ENCODE assay signal across 13 cellular contexts in the genomic region with DNA sequence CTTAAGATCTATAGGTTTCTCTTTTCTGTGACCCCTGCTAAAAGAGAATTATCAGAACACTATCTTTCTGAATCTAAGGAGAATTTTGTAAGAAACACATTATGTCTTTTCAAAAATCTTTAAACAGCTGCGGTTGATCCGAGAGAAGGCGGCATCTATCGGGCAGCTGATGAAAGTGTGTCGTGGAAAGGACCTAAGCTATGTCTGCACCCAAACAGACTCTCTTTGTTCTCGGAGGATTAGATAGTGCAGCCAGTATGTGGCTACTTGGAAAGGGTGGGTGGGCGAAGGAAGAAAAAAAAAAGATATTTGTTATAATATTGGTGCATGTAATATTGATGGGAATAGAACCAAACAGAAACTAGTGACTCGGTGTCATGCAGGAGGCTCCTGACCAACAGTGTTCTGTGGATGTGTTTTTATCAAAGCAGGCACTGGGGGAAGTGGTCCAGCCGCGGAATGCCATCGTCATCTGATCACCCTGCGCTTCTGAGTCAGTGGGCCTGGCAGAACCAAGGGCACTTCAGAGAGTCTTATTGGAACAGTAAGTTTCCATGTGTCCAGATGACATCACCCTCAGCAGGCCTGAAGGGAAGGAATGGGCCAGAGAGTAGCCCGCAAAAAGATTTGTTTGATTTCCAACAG.
DNase-seq lines count a peak whose midpoint lies in the region; ATAC-seq and TF ChIP-seq lines count a peak whose summit lies in the region.
"Had no signal": no experiment of that assay in that cellular context is flagged by ENCODE, and none has a peak within 500 bp of the region (broad histone marks: within the 10 kb centered on the region; RNA-seq: fewer than 3 reads in every experiment).

No MANE protein-coding gene starts in this region.

- no peak overlapping the region for H3K9ac ChIP-seq in trophoblast cell (ENCODE audit: low read length)
- H3K9ac ChIP-seq: BLaER1 treated with 17β-estradiol and CSF1 and Interleukin-3, amounts not matched to agents 10 nM and 100 nM had no signal

- no peak overlapping the region for H4K12ac ChIP-seq in trophoblast cell (ENCODE audit: low read depth, low read length)

- H3K79me1 ChIP-seq in trophoblast cell (ENCODE audit: low read length) = no peaks in the 10 kb centered on the region

- H4K8ac ChIP-seq in trophoblast cell (ENCODE audit: low read depth, low read length) = peak overlapping the region; percentile 60

- DNase-seq in AG10803 (ENCODE audit: low read depth) (peak; percentile 87), RPMI7951 (ENCODE audit: low read depth) (peak; percentile 99), fibroblast of villous mesenchyme (ENCODE audit: low read depth) (peak; percentile 62), trophoblast cell (no peak), CD1c-positive myeloid dendritic cell (ENCODE audit: extremely low spot score) (no peak), NCI-H1930 (lab: John Stamatoyannopoulos, UW) (no peak), HCEC 1CT (no peak)
- DNase-seq in activated T-cell treated with anti-CD3 and anti-CD28 coated beads, Interleukin-2, amount 50 U/mL, for 4 hours = no peak
- DNase-seq: NCI-H69, T-helper 17 cell had no signal

- H3K9me3 ChIP-seq in trophoblast cell (ENCODE audit: insufficient read depth, low read depth, low read length) = no peaks in the 10 kb centered on the region

- H2AFZ ChIP-seq in trophoblast cell (ENCODE audit: insufficient read depth, low read length, poor library complexity) = no peak overlapping the region

- H3K14ac ChIP-seq in trophoblast cell (ENCODE audit: low read length) = peak overlapping the region; percentile 1

- peaks cover 0 to 3% of the 10 kb centered on the region in 2 experiments for H3K4me1 ChIP-seq in trophoblast cell (ENCODE audit: control insufficient read depth in 1 of 2, insufficient read depth in 2 of 2, low read length in 2 of 2)

- H3K4me3 ChIP-seq in AG10803 (ENCODE audit: low read length) = peak overlapping the region; percentile 31; the same call in 1 of the 2 replicates
- no peak overlapping the region for H3K4me3 ChIP-seq in fibroblast of villous mesenchyme (ENCODE audit: low read depth, low read length)
- H3K4me3 ChIP-seq in trophoblast cell (ENCODE audit: low read depth, low read length) = no peak overlapping the region
- H3K4me3 ChIP-seq: BLaER1 treated with 17β-estradiol and CSF1 and Interleukin-3, amounts not matched to agents 10 nM and 100 nM; K562 had no signal

- H2AK5ac ChIP-seq in trophoblast cell (ENCODE audit: low read length) = no peak overlapping the region

- no peak overlapping the region for H3K4me2 ChIP-seq in trophoblast cell (ENCODE audit: low read length)
- H3K4me2 ChIP-seq: BLaER1 treated with 17β-estradiol and CSF1 and Interleukin-3, amounts not matched to agents 10 nM and 100 nM had no signal

- no peak for ATAC-seq in activated T-cell treated with anti-CD3 and anti-CD28 coated beads, Interleukin-2, amount 50 U/mL, for 4 hours
- ATAC-seq: K562; natural killer cell treated with Interleukin-12 subunit alpha and Interleukin-12 subunit beta and Interleukin-15 and Interleukin-18, amount 100 ng/mL, for 72 hours; T-helper 17 cell had no signal

- no peak overlapping the region for H3K4me3 Mint-ChIP-seq in activated T-cell treated with anti-CD3 and anti-CD28 coated beads, Interleukin-2, amount 50 U/mL, for 4 hours
- H3K4me3 Mint-ChIP-seq: natural killer cell treated with Interleukin-12 subunit alpha and Interleukin-12 subunit beta and Interleukin-15 and Interleukin-18, amount 100 ng/mL, for 72 hours; T-helper 17 cell had no signal

- no peak overlapping the region for H3K23ac ChIP-seq in trophoblast cell (ENCODE audit: low read length)

- TF ChIP-seq CTCF in AG10803 (conservative IDR thresholded peaks at IDR 0.05; ENCODE audit: low read length) = peak; percentile 36
- TF ChIP-seq CTCF in fibroblast of villous mesenchyme (IDR thresholded peaks at IDR 0.05; ENCODE audit: insufficient read depth, low read depth, low read length) = no peak

- H2BK12ac ChIP-seq in trophoblast cell (ENCODE audit: low read length) = peak overlapping the region; percentile 4

- H2BK5ac ChIP-seq in trophoblast cell (ENCODE audit: low read depth, low read length, poor library complexity) = no peak overlapping the region

- 100% methylated on average over 1 of the region's 13 CpGs for WGBS in trophoblast cell (ENCODE audit: extremely low coverage, insufficient coverage, insufficient read length)

- no peaks in the 10 kb centered on the region for H3K79me2 ChIP-seq in trophoblast cell (ENCODE audit: control insufficient read depth, insufficient read depth, low read length, poor library complexity)

- H3K4me1 Mint-ChIP-seq in activated T-cell treated with anti-CD3 and anti-CD28 coated beads, Interleukin-2, amount 50 U/mL, for 4 hours (ENCODE audit: low read depth) = no peaks in the 10 kb centered on the region

- H3K36me3 ChIP-seq in trophoblast cell (ENCODE audit: control insufficient read depth in 1 of 2, insufficient read depth in 2 of 2, low read length in 2 of 2) = no peaks in the 10 kb centered on the region
- H3K36me3 ChIP-seq: BLaER1 treated with 17β-estradiol and CSF1 and Interleukin-3, amounts not matched to agents 10 nM and 100 nM had no signal

- H3K18ac ChIP-seq in trophoblast cell (ENCODE audit: low read length) = no peak overlapping the region

- H3K36me3 Mint-ChIP-seq in activated T-cell treated with anti-CD3 and anti-CD28 coated beads, Interleukin-2, amount 50 U/mL, for 4 hours (ENCODE audit: insufficient read depth) = no peaks in the 10 kb centered on the region
- H3K36me3 Mint-ChIP-seq: natural killer cell treated with Interleukin-12 subunit alpha and Interleukin-12 subunit beta and Interleukin-15 and Interleukin-18, amount 100 ng/mL, for 72 hours had no signal

- H4K91ac ChIP-seq in trophoblast cell (ENCODE audit: low read depth, low read length) = peak overlapping the region; percentile 62

- no peak overlapping the region for H2BK120ac ChIP-seq in trophoblast cell (ENCODE audit: insufficient read depth, low read length, poor library complexity)

- H3K27me3 Mint-ChIP-seq in activated T-cell treated with anti-CD3 and anti-CD28 coated beads, Interleukin-2, amount 50 U/mL, for 4 hours (ENCODE audit: low read depth) = peaks cover 2% of the 10 kb centered on the region
- H3K27me3 Mint-ChIP-seq: T-helper 17 cell had no signal

- no peak overlapping the region for H3K27ac ChIP-seq in trophoblast cell (ENCODE audit: low read depth, low read length)
- H3K27ac ChIP-seq: BLaER1 treated with 17β-estradiol and CSF1 and Interleukin-3, amounts not matched to agents 10 nM and 100 nM had no signal

- H3K4ac ChIP-seq in trophoblast cell (ENCODE audit: low read depth, low read length) = no peak overlapping the region

- no peaks in the 10 kb centered on the region for H3K27me3 ChIP-seq in trophoblast cell (ENCODE audit: insufficient read depth, low read length)
- H3K27me3 ChIP-seq: BLaER1 treated with 17β-estradiol and CSF1 and Interleukin-3, amounts not matched to agents 10 nM and 100 nM had no signal

- H3K9me3 Mint-ChIP-seq in activated T-cell treated with anti-CD3 and anti-CD28 coated beads, Interleukin-2, amount 50 U/mL, for 4 hours = no peaks in the 10 kb centered on the region
- H3K9me3 Mint-ChIP-seq: natural killer cell treated with Interleukin-12 subunit alpha and Interleukin-12 subunit beta and Interleukin-15 and Interleukin-18, amount 100 ng/mL, for 72 hours had no signal

Comparison
In these comparisons a context has a peak if more than half of its experiments do, and no peak if none do; other contexts are left out.
1. DNase-seq: peak in AG10803 (single experiment), RPMI7951 (single experiment) and fibroblast of villous mesenchyme (single experiment); none in trophoblast cell (0 of 2), CD1c-positive myeloid dendritic cell (single experiment), activated T-cell treated with anti-CD3 and anti-CD28 coated beads, Interleukin-2, amount 50 U/mL, for 4 hours (single experiment), NCI-H1930 (0 of 2) and HCEC 1CT (single experiment).